ENCODE assay signal across 9 cellular contexts in genomic region chr21:38993561-38993960, GRCh38.
DNase-seq lines count a peak whose midpoint lies in the region; ATAC-seq and TF ChIP-seq lines count a peak whose summit lies in the region.
"Had no signal": no experiment of that assay in that cellular context is flagged by ENCODE, and none has a peak within 500 bp of the region (broad histone marks: within the 10 kb centered on the region; RNA-seq: fewer than 3 reads in every experiment).

No MANE protein-coding gene starts in this region.

- H3K27me3 Mint-ChIP-seq in MCF 10A (ENCODE audit: insufficient read depth, unreplicated experiment): no peaks in the 10 kb centered on the region

- no peaks in the 10 kb centered on the region for H3K36me3 ChIP-seq in testis (ENCODE audit: low read depth, missing control alignments)

- no peak for TF ChIP-seq CTCF in MCF 10A (IDR thresholded peaks at IDR 0.05; ENCODE audit: unreplicated experiment)
- TF ChIP-seq CTCF in testis (IDR thresholded peaks at IDR 0.05): no peak

- peak; percentile 86 for DNase-seq in HS-5 (ENCODE audit: low read depth)
- DNase-seq in MCF 10A (ENCODE audit: unreplicated experiment): peak; percentile 95
- peak; percentile 92 for DNase-seq in kidney tubule cell (ENCODE audit: low spot score)
- DNase-seq in testis: peak; percentile 80
- no peak for DNase-seq in nucleus accumbens (lab: John Stamatoyannopoulos, UW)
- DNase-seq in activated T-cell treated with anti-CD3 and anti-CD28 coated beads for 4 hours: no peak
- DNase-seq in medulla oblongata (ENCODE audit: extremely low spot score): no peak
- DNase-seq: glutamatergic neuron had no signal

- H3K27ac Mint-ChIP-seq in MCF 10A (ENCODE audit: low read depth, unreplicated experiment): peak overlapping the region; percentile 94

- peaks cover 54% of the 10 kb centered on the region for H3K4me1 ChIP-seq in testis

- peaks cover 34% of the 10 kb centered on the region for H3K4me1 Mint-ChIP-seq in MCF 10A (ENCODE audit: insufficient read depth, unreplicated experiment)

- no peak overlapping the region for H3K27ac ChIP-seq in testis

- CTCF ChIA-PET in MCF 10A (lab: Yijun Ruan, JAX): interaction anchor here (0.9 to 2.0 kb wide), 5 partner anchors 130 to 1270 kb away, joined by 3 to 4 read pairs (median 4); no protein-coding TSS in a partner anchor

- no peak overlapping the region for H3K4me3 ChIP-seq in testis

- no peaks in the 10 kb centered on the region for H3K9me3 Mint-ChIP-seq in MCF 10A (ENCODE audit: unreplicated experiment)

- peak overlapping the region; percentile 11 for H3K4me3 Mint-ChIP-seq in MCF 10A (ENCODE audit: unreplicated experiment)

- H3K27me3 ChIP-seq in testis: no peaks in the 10 kb centered on the region

- BruUV-seq in MCF 10A (replicated peaks; lab: Mats Ljungman, UMichigan): no TSS peak

- WGBS in testis, 2 donors: 42 to 43% methylated on average over 4 of the region's 4 CpGs

- H3K36me3 Mint-ChIP-seq in MCF 10A (ENCODE audit: insufficient read depth, unreplicated experiment): peaks cover 2% of the 10 kb centered on the region

- no peak for ATAC-seq in HG02759 (IDR thresholded peaks at IDR 0.05; ENCODE audit: unreplicated experiment)

- POLR2A ChIA-PET in MCF 10A (lab: Yijun Ruan, JAX): interaction anchor here (0.6 to 2.7 kb wide), 30 partner anchors 8 to 239 kb away, joined by 3 to 23 read pairs (median 4); no protein-coding TSS in a partner anchor

- TF ChIP-seq POLR2A in testis (IDR thresholded peaks at IDR 0.05): no peak

- no peaks in the 10 kb centered on the region for H3K9me3 ChIP-seq in testis

- intact Hi-C loops in MCF 10A (cut with micrococcal nuclease): no loop called here
- intact Hi-C loops in testis (cut with DNase I; ENCODE audit: low total_unique reads): no loop called here

Comparison
In these comparisons a context has a peak if more than half of its experiments do, and no peak if none do; other contexts are left out.
1. DNase-seq: peak in HS-5 (single experiment), MCF 10A (single experiment), kidney tubule cell (single experiment) and testis (single experiment); none in nucleus accumbens (0 of 56), activated T-cell treated with anti-CD3 and anti-CD28 coated beads for 4 hours (single experiment) and medulla oblongata (single experiment).